10 cellular contexts compared by ENCODE assay signal in genomic region chr15:85795669-85796305, GRCh38. TPM values are rescaled to one million over a fixed set of nuclear protein-coding genes. Genes with fewer than 3 reads are reported as not detected.
DNase-seq lines count a peak whose midpoint lies in the region; ATAC-seq, FAIRE-seq and TF ChIP-seq lines count a peak whose summit lies in the region.
"Had no signal": no experiment of that assay in that cellular context is flagged by ENCODE, and none has a peak within 500 bp of the region (broad histone marks: within the 10 kb centered on the region; RNA-seq: fewer than 3 reads in every experiment).

No MANE protein-coding gene starts in this region.

- no peak overlapping the region for H3K27ac ChIP-seq in CD4-positive, alpha-beta memory T cell (ENCODE audit: low read depth, low read length)
- no peak overlapping the region for H3K27ac ChIP-seq in astrocyte (ENCODE audit: low read depth, low read length)

- H3K9me3 Mint-ChIP-seq in CD4-positive, alpha-beta memory T cell: no peaks in the 10 kb centered on the region
- peaks cover 0 to 3% (median 0%) of the 10 kb centered on the region in 3 donors for H3K9me3 Mint-ChIP-seq in IgD-negative memory B cell
- no peaks in the 10 kb centered on the region for H3K9me3 Mint-ChIP-seq in astrocyte (ENCODE audit: unreplicated experiment)
- H3K9me3 Mint-ChIP-seq in naive thymus-derived CD8-positive, alpha-beta T cell: no peaks in the 10 kb centered on the region

- CTCF ChIA-PET in CD4-positive, alpha-beta memory T cell (lab: Charles Lee; ENCODE audit: partially characterized antibody): interaction anchor here (0.8 to 1.6 kb wide), 3 partner anchors 35 to 66 kb away, joined by 3 read pairs; no protein-coding TSS in a partner anchor

- H4K20me1 ChIP-seq in astrocyte (ENCODE audit: insufficient read depth, low read length): peaks cover 29% of the 10 kb centered on the region

- H3K4me3 Mint-ChIP-seq in CD4-positive, alpha-beta memory T cell: peak overlapping the region; percentile 58 to 94 (median 88)
- H3K4me3 Mint-ChIP-seq in IgD-negative memory B cell: peak overlapping the region; percentile 88 to 97 (median 92)
- peak overlapping the region; percentile 66 for H3K4me3 Mint-ChIP-seq in astrocyte (ENCODE audit: unreplicated experiment)
- peak overlapping the region; percentile 58 to 96 (median 89) for H3K4me3 Mint-ChIP-seq in naive thymus-derived CD8-positive, alpha-beta T cell

- H2AFZ ChIP-seq in astrocyte (ENCODE audit: low read depth, low read length): peak overlapping the region; percentile 91

- POLR2A ChIA-PET in CD4-positive, alpha-beta memory T cell (lab: Charles Lee; ENCODE audit: partially characterized antibody): interaction anchor here (5.4 kb wide), 1 partner anchor 10 kb away, joined by 36 read pairs; no protein-coding TSS in a partner anchor
- POLR2A ChIA-PET in naive thymus-derived CD8-positive, alpha-beta T cell (lab: Charles Lee): interaction anchor here (1.7 kb wide), 1 partner anchor 106 kb away, joined by 6 read pairs; no protein-coding TSS in a partner anchor

- peaks cover 0 to 3% of the 10 kb centered on the region in 2 donors for H3K27me3 Mint-ChIP-seq in CD4-positive, alpha-beta memory T cell
- H3K27me3 Mint-ChIP-seq in IgD-negative memory B cell (no peaks in the 10 kb centered on the region), astrocyte (ENCODE audit: low read depth, unreplicated experiment) (no peaks in the 10 kb centered on the region)
- H3K27me3 Mint-ChIP-seq in naive thymus-derived CD8-positive, alpha-beta T cell: peaks cover 0 to 4% (median 1%) of the 10 kb centered on the region in 5 donors

- no peak overlapping the region for H3K9ac ChIP-seq in astrocyte (ENCODE audit: low read length)

- peaks cover 23 to 45% (median 32%) of the 10 kb centered on the region in 4 donors for H3K4me1 Mint-ChIP-seq in CD4-positive, alpha-beta memory T cell
- H3K4me1 Mint-ChIP-seq in IgD-negative memory B cell (peaks cover 20 to 24% (median 23%) of the 10 kb centered on the region in 3 donors), astrocyte (ENCODE audit: low read depth, unreplicated experiment) (peaks cover 10% of the 10 kb centered on the region)
- H3K4me1 Mint-ChIP-seq in naive thymus-derived CD8-positive, alpha-beta T cell: peaks cover 24 to 39% (median 36%) of the 10 kb centered on the region in 4 donors

- DNase-seq in CD4-positive, alpha-beta memory T cell: no peak
- no peak for DNase-seq in astrocyte (ENCODE audit: low read depth)
- DNase-seq in naive thymus-derived CD8-positive, alpha-beta T cell: no peak
- no peak for DNase-seq in dermis blood vessel endothelial cell
- DNase-seq in COLO668 (lab: John Stamatoyannopoulos, UW; ENCODE audit: unreplicated experiment): no peak
- DNase-seq: stimulated activated CD4-positive, alpha-beta T cell treated with anti-CD3 and anti-CD28 coated beads, Interleukin-1b, Interleukin-23, amount 100 ng/mL, for 48 hours had no signal

- H3K4me3 ChIP-seq in CD4-positive, alpha-beta memory T cell (ENCODE audit: low read length in 2 of 2): peak overlapping the region in 1 of 2 donors; percentile 58
- peak overlapping the region; percentile 50 for H3K4me3 ChIP-seq in astrocyte (ENCODE audit: insufficient read depth, low read depth, low read length)
- H3K4me3 ChIP-seq: lung had no signal

- peaks cover 3 to 5% of the 10 kb centered on the region in 2 donors for H3K36me3 Mint-ChIP-seq in CD4-positive, alpha-beta memory T cell
- H3K36me3 Mint-ChIP-seq in IgD-negative memory B cell: no peaks in the 10 kb centered on the region
- peaks cover 3% of the 10 kb centered on the region for H3K36me3 Mint-ChIP-seq in astrocyte (ENCODE audit: low read depth, unreplicated experiment)
- H3K36me3 Mint-ChIP-seq in naive thymus-derived CD8-positive, alpha-beta T cell: no peaks in the 10 kb centered on the region

- no peaks in the 10 kb centered on the region for H3K27me3 ChIP-seq in CD4-positive, alpha-beta memory T cell (ENCODE audit: insufficient read depth, low read length)
- no peaks in the 10 kb centered on the region for H3K27me3 ChIP-seq in astrocyte (ENCODE audit: insufficient read depth, low read length)

- TF ChIP-seq CTCF in astrocyte (IDR thresholded peaks at IDR 0.05; ENCODE audit: insufficient read depth, low read depth, low read length): no peak

- no peaks in the 10 kb centered on the region for H3K36me3 ChIP-seq in CD4-positive, alpha-beta memory T cell (ENCODE audit: insufficient read depth, low read length)
- H3K36me3 ChIP-seq in astrocyte (ENCODE audit: insufficient read depth, low read length): no peaks in the 10 kb centered on the region

- no peak for FAIRE-seq in astrocyte (lab: Jason Lieb, UNC)

- no peak for ATAC-seq in naive thymus-derived CD8-positive, alpha-beta T cell
- ATAC-seq in HG02970 (IDR thresholded peaks at IDR 0.05; ENCODE audit: low FRiP score, unreplicated experiment) (no peak), HG02763 (IDR thresholded peaks at IDR 0.05; ENCODE audit: unreplicated experiment) (no peak)

- H3K27ac Mint-ChIP-seq in CD4-positive, alpha-beta memory T cell: peak overlapping the region in 5 of 7 donors; percentile 44 to 88 (median 60)
- H3K27ac Mint-ChIP-seq in IgD-negative memory B cell: peak overlapping the region in 2 of 3 donors; percentile 14 to 73
- no peak overlapping the region for H3K27ac Mint-ChIP-seq in astrocyte (ENCODE audit: unreplicated experiment)
- peak overlapping the region in 4 of 10 donors; percentile 8 to 63 (median 48) for H3K27ac Mint-ChIP-seq in naive thymus-derived CD8-positive, alpha-beta T cell

- peak overlapping the region; percentile 94 for H3K4me2 ChIP-seq in astrocyte (ENCODE audit: low read length)

- intact Hi-C loops in CD4-positive, alpha-beta memory T cell (cut with micrococcal nuclease): no loop called here

- H3K79me2 ChIP-seq in astrocyte (ENCODE audit: insufficient read depth, low read length): peaks cover 31% of the 10 kb centered on the region

- H3K4me1 ChIP-seq in CD4-positive, alpha-beta memory T cell (ENCODE audit: insufficient read depth, low read length): peaks cover 30% of the 10 kb centered on the region
- peaks cover 19% of the 10 kb centered on the region for H3K4me1 ChIP-seq in astrocyte (ENCODE audit: insufficient read depth, low read length)

- H3K9me3 ChIP-seq in CD4-positive, alpha-beta memory T cell (ENCODE audit: control insufficient read depth in 1 of 2, low read length in 2 of 2): no peaks in the 10 kb centered on the region
- no peaks in the 10 kb centered on the region for H3K9me3 ChIP-seq in astrocyte (ENCODE audit: insufficient read depth, low read depth, low read length)

RNA-seq across cellular contexts. Expression of gene KLHL25, which starts 1.1 kb away (rescaled TPM):
- 10 to 100 TPM; 10.3 to 11.4 TPM for total RNA-seq in CD4-positive, alpha-beta memory T cell
- 1 to 10 TPM; 1.6 to 3.1 TPM for polyA plus RNA-seq in CD4-positive, alpha-beta memory T cell
- 0.60 TPM for polyA plus RNA-seq in IgD-negative memory B cell
- total RNA-seq in astrocyte (4.7 and 5.6 TPM in 2 replicates), dermis blood vessel endothelial cell (5.4 and 7.9 TPM in 2 replicates)
- total RNA-seq in naive thymus-derived CD8-positive, alpha-beta T cell: 1 to 10 TPM; 7.5 TPM
- polyA plus RNA-seq in naive thymus-derived CD8-positive, alpha-beta T cell: 1 to 10 TPM; 1.0 to 1.8 (median 1.4) TPM
